ENCODE assay signal across 12 cellular contexts in genomic region chr1:65894738-65895605, GRCh38.
DNase-seq lines count a peak whose midpoint lies in the region; ATAC-seq and TF ChIP-seq lines count a peak whose summit lies in the region.
"Had no signal": no experiment of that assay in that cellular context is flagged by ENCODE, and none has a peak within 500 bp of the region (broad histone marks: within the 10 kb centered on the region; RNA-seq: fewer than 3 reads in every experiment).

No MANE protein-coding gene starts in this region.

- no peaks in the 10 kb centered on the region for H3K36me3 ChIP-seq in right lobe of liver

- H3K27ac ChIP-seq in right lobe of liver = no peak overlapping the region
- H3K27ac ChIP-seq: body of pancreas, RWPE1 had no signal

- no peaks in the 10 kb centered on the region for H3K4me1 ChIP-seq in right lobe of liver
- H3K4me1 ChIP-seq: body of pancreas had no signal

- no peak for TF ChIP-seq CTCF in right lobe of liver (IDR thresholded peaks at IDR 0.05)

- H3K4me3 ChIP-seq in right lobe of liver = no peak overlapping the region
- H3K4me3 ChIP-seq: body of pancreas had no signal

- WGBS in right lobe of liver (ENCODE audit: insufficient coverage, low coverage, low lambda C conversion rate, missing lambda C conversion rate) = 64% methylated on average over 8 of the region's 8 CpGs

- TF ChIP-seq POLR2A in right lobe of liver (IDR thresholded peaks at IDR 0.05) = no peak

- ATAC-seq in GM18520 (IDR thresholded peaks at IDR 0.05; ENCODE audit: unreplicated experiment) (peak; percentile 79), GM21423 (IDR thresholded peaks at IDR 0.05; ENCODE audit: unreplicated experiment) (peak; percentile 88), HG02981 (IDR thresholded peaks at IDR 0.05; ENCODE audit: unreplicated experiment) (peak; percentile 85), HG03575 (IDR thresholded peaks at IDR 0.05; ENCODE audit: extremely low read depth, insufficient number of reproducible peaks, low FRiP score, unreplicated experiment) (peak; percentile 71), right lobe of liver (no peak)
- ATAC-seq: body of pancreas had no signal

- H3K9me3 ChIP-seq in right lobe of liver = no peaks in the 10 kb centered on the region
- H3K9me3 ChIP-seq: body of pancreas had no signal

- DNase-seq in right lobe of liver (no peak), cerebellar cortex (ENCODE audit: low spot score) (no peak), HK-2 (ENCODE audit: unreplicated experiment) (no peak), COR-L47 (lab: John Stamatoyannopoulos, UW) (no peak)
- DNase-seq: body of pancreas, NCI-H2171 treated with DMSO at 0.1 percent for 48 hours, substantia nigra had no signal

- intact Hi-C loops in right lobe of liver (cut with DNase I) = no loop called here

- no peaks in the 10 kb centered on the region for H3K27me3 ChIP-seq in right lobe of liver
- H3K27me3 ChIP-seq: body of pancreas had no signal

Comparison
In these comparisons a context has a peak if more than half of its experiments do, and no peak if none do; other contexts are left out.
1. ATAC-seq: peak in GM18520 (single experiment), GM21423 (single experiment), HG02981 (single experiment) and HG03575 (single experiment); none in right lobe of liver (0 of 4).